In the genomic region with DNA sequence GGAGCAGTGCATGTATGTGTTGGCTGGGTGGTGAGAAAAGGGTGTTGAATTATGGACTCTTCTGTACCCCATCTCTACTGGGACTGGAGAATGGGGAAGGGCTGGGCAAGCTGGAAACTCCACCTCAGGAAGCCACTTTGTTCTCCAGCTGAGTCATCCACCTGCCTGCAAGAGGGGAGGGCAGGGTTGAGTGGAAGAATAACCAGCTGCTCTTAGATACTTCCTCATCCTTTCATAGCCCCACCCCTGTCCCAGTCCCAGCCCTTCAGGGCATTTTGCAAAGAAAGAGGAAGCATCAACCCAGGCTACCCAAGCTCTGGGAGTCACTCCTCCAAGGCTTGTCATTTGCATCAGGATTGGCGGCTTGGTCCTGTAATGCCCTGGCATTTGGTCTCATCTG, we compare ENCODE assay signal across 9 cellular contexts. TPM values are rescaled to one million over a fixed set of nuclear protein-coding genes. Genes with fewer than 3 reads are reported as not detected.
DNase-seq lines count a peak whose midpoint lies in the region; TF ChIP-seq lines count a peak whose summit lies in the region.
"Had no signal": no experiment of that assay in that cellular context is flagged by ENCODE, and none has a peak within 500 bp of the region (broad histone marks: within the 10 kb centered on the region; RNA-seq: fewer than 3 reads in every experiment).

No MANE protein-coding gene starts in this region.

- no peak overlapping the region for H3K27ac Mint-ChIP-seq in neural progenitor cell

- H3K4me2 ChIP-seq in neural progenitor cell, result no peak overlapping the region

- no peak overlapping the region for H3K9ac ChIP-seq in neural progenitor cell

- H3K27me3 ChIP-seq in neural progenitor cell, result no peaks in the 10 kb centered on the region
- H3K27me3 ChIP-seq: suprapubic skin had no signal

- H3K27ac ChIP-seq in neural progenitor cell, result no peak overlapping the region

- no peak overlapping the region for H3K4me3 Mint-ChIP-seq in neural progenitor cell

- peaks cover 2% of the 10 kb centered on the region for H4K20me1 ChIP-seq in neural progenitor cell (ENCODE audit: low read depth)

- H3K79me2 ChIP-seq in neural progenitor cell (ENCODE audit: low read depth), result no peaks in the 10 kb centered on the region

- no peaks in the 10 kb centered on the region for H3K4me1 ChIP-seq in neural progenitor cell

- H3K36me3 Mint-ChIP-seq in neural progenitor cell, result peaks cover 17% of the 10 kb centered on the region

- DNase-seq in NCI-H345 (lab: John Stamatoyannopoulos, UW) (peak; percentile 42), NCI-H345 treated with DMSO at 0.1 percent for 48 hours (lab: John Stamatoyannopoulos, UW; ENCODE audit: unreplicated experiment) (no peak), HCEC 1CT (peak; percentile 10), NB4 (ENCODE audit: low read depth) (peak; percentile 94), choroid plexus epithelial cell (ENCODE audit: low read depth) (peak; percentile 27), midbrain (lab: John Stamatoyannopoulos, UW) (peak; percentile 15), neural progenitor cell (ENCODE audit: low spot score) (no peak)
- no peak for DNase-seq in stimulated activated CD4-positive, alpha-beta T cell treated with anti-CD3 and anti-CD28 coated beads, Interleukin-12 subunit alpha, Interleukin-12 subunit beta, amount 100 ng/mL, for 4 hours

- no peaks in the 10 kb centered on the region for H3K36me3 ChIP-seq in neural progenitor cell

- H3K9me3 Mint-ChIP-seq in neural progenitor cell, result no peaks in the 10 kb centered on the region

- no peak overlapping the region for H2AFZ ChIP-seq in neural progenitor cell (replicated peaks)

- H3F3A ChIP-seq in neural progenitor cell (ENCODE audit: low read depth), result no peaks in the 10 kb centered on the region

- peaks cover 12% of the 10 kb centered on the region for H3K4me1 Mint-ChIP-seq in neural progenitor cell

- H3K9me3 ChIP-seq in neural progenitor cell (ENCODE audit: low read depth), result no peaks in the 10 kb centered on the region
- H3K9me3 ChIP-seq: suprapubic skin had no signal

- TF ChIP-seq CTCF in NB4 (IDR thresholded peaks at IDR 0.05; ENCODE audit: low read depth, low read length), result no peak
- no peak for TF ChIP-seq CTCF in choroid plexus epithelial cell (conservative IDR thresholded peaks at IDR 0.05; ENCODE audit: low read depth, low read length)
- no peak for TF ChIP-seq CTCF in neural progenitor cell (IDR thresholded peaks at IDR 0.05)

- TF ChIP-seq POLR2A in NB4 (IDR thresholded peaks at IDR 0.05; ENCODE audit: extremely low read depth, insufficient read length), result no peak

- peaks cover 3% of the 10 kb centered on the region for H3K27me3 Mint-ChIP-seq in neural progenitor cell (ENCODE audit: insufficient read depth, low read depth)

- H3K4me3 ChIP-seq in NB4 (ENCODE audit: low read depth, low read length) (no peak overlapping the region), choroid plexus epithelial cell (ENCODE audit: low read depth, low read length) (no peak overlapping the region), neural progenitor cell (no peak overlapping the region)
- H3K4me3 ChIP-seq: suprapubic skin had no signal

RNA-seq across cellular contexts. Expression of a gene that starts 33.1 kb away (rescaled TPM):
- 261 and 482 TPM in 2 replicates for total RNA-seq in neural progenitor cell (ENCODE audit: low replicate concordance)

Comparison
In these comparisons a context has a peak if more than half of its experiments do, and no peak if none do; other contexts are left out.
1. DNase-seq: peak in NCI-H345 (single experiment), HCEC 1CT (single experiment), NB4 (single experiment), choroid plexus epithelial cell (single experiment) and midbrain (single experiment); none in NCI-H345 treated with DMSO at 0.1 percent for 48 hours (single experiment), neural progenitor cell (single experiment) and stimulated activated CD4-positive, alpha-beta T cell treated with anti-CD3 and anti-CD28 coated beads, Interleukin-12 subunit alpha, Interleukin-12 subunit beta, amount 100 ng/mL, for 4 hours (single experiment).